Comparison of ENCODE assay signal across 8 cellular contexts in the genomic region with DNA sequence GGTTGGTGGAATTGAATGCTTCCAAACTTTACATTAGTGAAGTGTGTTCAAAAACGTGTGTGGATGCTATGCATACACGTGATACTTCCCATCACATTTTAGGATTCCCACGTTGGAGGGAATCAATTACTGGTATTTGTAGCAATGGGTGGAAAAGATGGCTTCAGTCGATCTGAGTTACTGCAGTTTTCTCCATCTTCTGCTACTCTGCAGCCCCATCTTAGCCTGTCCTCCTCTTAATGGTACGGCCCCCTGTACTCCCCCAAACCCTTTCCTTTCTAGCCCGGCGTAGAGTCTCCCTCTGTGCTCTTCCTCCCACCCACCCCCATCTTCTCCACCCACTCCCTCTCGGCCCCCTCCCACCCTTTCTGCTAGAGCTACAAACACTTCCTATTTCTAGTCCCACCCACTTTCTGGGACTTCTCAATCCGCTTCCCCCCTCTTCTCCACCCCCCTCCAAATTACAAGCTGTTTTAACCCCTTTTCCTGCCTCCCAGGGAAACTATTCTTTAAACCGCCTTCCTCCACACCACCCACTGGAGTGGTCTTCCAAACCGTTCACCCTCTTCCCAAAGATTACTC. TPM values are rescaled to one million over a fixed set of nuclear protein-coding genes. Genes with fewer than 3 reads are reported as not detected.
DNase-seq lines count a peak whose midpoint lies in the region; ATAC-seq and TF ChIP-seq lines count a peak whose summit lies in the region.

No MANE protein-coding gene starts in this region.

- H3K27ac Mint-ChIP-seq in activated T-cell treated with anti-CD3 and anti-CD28 coated beads, Interleukin-2, amount 50 U/mL, for 72 hours, result peak overlapping the region; percentile 94
- H3K27ac Mint-ChIP-seq in progenitor cell of endocrine pancreas, result peak overlapping the region; percentile 97

- H3K27me3 Mint-ChIP-seq in activated T-cell treated with anti-CD3 and anti-CD28 coated beads, Interleukin-2, amount 50 U/mL, for 72 hours (ENCODE audit: low read depth), result no peaks in the 10 kb centered on the region
- no peaks in the 10 kb centered on the region for H3K27me3 Mint-ChIP-seq in progenitor cell of endocrine pancreas

- peak overlapping the region; percentile 89 for H3K4me3 ChIP-seq in MG63

- peaks cover 10 to 13% of the 10 kb centered on the region in 2 donors for H3K36me3 Mint-ChIP-seq in activated T-cell treated with anti-CD3 and anti-CD28 coated beads, Interleukin-2, amount 50 U/mL, for 72 hours (ENCODE audit: insufficient read depth in 2 of 2)
- H3K36me3 Mint-ChIP-seq in progenitor cell of endocrine pancreas (ENCODE audit: insufficient read depth), result peaks cover 5% of the 10 kb centered on the region

- H3K9me3 ChIP-seq in MG63, result no peaks in the 10 kb centered on the region

- H3K27me3 ChIP-seq in MG63, result no peaks in the 10 kb centered on the region

- no peak for TF ChIP-seq CTCF in progenitor cell of endocrine pancreas (IDR thresholded peaks at IDR 0.05; ENCODE audit: unreplicated experiment)

- H3K4me3 Mint-ChIP-seq in activated T-cell treated with anti-CD3 and anti-CD28 coated beads, Interleukin-2, amount 50 U/mL, for 72 hours, result peak overlapping the region; percentile 85 to 93
- H3K4me3 Mint-ChIP-seq in progenitor cell of endocrine pancreas (ENCODE audit: low read depth), result peak overlapping the region; percentile 99

- H3K36me3 ChIP-seq in MG63, result peaks cover 32% of the 10 kb centered on the region

- no peak for ATAC-seq in activated T-cell treated with anti-CD3 and anti-CD28 coated beads, Interleukin-2, amount 50 U/mL, for 72 hours (replicated peaks in 1 of 2)
- no peak for ATAC-seq in HG02938 (IDR thresholded peaks at IDR 0.05; ENCODE audit: unreplicated experiment)
- ATAC-seq in HG02610 (IDR thresholded peaks at IDR 0.05; ENCODE audit: unreplicated experiment), result no peak
- no peak for ATAC-seq in HG02759 (IDR thresholded peaks at IDR 0.05; ENCODE audit: unreplicated experiment)

- DNase-seq in EL (peak; percentile 38), MG63 (no peak), germinal center (ENCODE audit: low spot score) (peak; percentile 65), progenitor cell of endocrine pancreas (ENCODE audit: low spot score, unreplicated experiment) (no peak)
- DNase-seq in activated T-cell treated with anti-CD3 and anti-CD28 coated beads, Interleukin-2, amount 50 U/mL, for 72 hours, result no peak

- H3K9me3 Mint-ChIP-seq in activated T-cell treated with anti-CD3 and anti-CD28 coated beads, Interleukin-2, amount 50 U/mL, for 72 hours, result no peaks in the 10 kb centered on the region
- no peaks in the 10 kb centered on the region for H3K9me3 Mint-ChIP-seq in progenitor cell of endocrine pancreas (ENCODE audit: low read depth)

- H3K4me1 Mint-ChIP-seq in activated T-cell treated with anti-CD3 and anti-CD28 coated beads, Interleukin-2, amount 50 U/mL, for 72 hours (ENCODE audit: low read depth), result peaks cover 56% of the 10 kb centered on the region
- peaks cover 34% of the 10 kb centered on the region for H3K4me1 Mint-ChIP-seq in progenitor cell of endocrine pancreas (ENCODE audit: low read depth)

RNA-seq across cellular contexts. Expression of a gene that starts 1.1 kb away (rescaled TPM):
- 125 and 166 TPM in 2 replicates for total RNA-seq in MG63 (2014; rRNA removed; shearing (Covaris generic); ENCODE audit: low replicate concordance)
- 100 to 1,000 TPM; 159 to 185 TPM for total RNA-seq in activated T-cell treated with anti-CD3 and anti-CD28 coated beads, Interleukin-2, amount 50 U/mL, for 72 hours
- total RNA-seq in progenitor cell of endocrine pancreas, result 111 and 117 TPM in 2 replicates

RNA-seq across cellular contexts. Expression of a gene that starts 1.2 kb away (rescaled TPM):
- 76.6 and 108 TPM in 2 replicates for total RNA-seq in MG63 (2014; rRNA removed; shearing (Covaris generic); ENCODE audit: low replicate concordance)
- total RNA-seq in activated T-cell treated with anti-CD3 and anti-CD28 coated beads, Interleukin-2, amount 50 U/mL, for 72 hours, result 100 to 1,000 TPM in 1 of 2 donors, 10 to 100 TPM in 1; 81.7 to 112 TPM
- 51.4 and 54.2 TPM in 2 replicates for total RNA-seq in progenitor cell of endocrine pancreas

RNA-seq across cellular contexts. Expression of a gene that starts 25.8 kb away (rescaled TPM):
- 65.0 and 71.9 TPM in 2 replicates for total RNA-seq in MG63 (2014; rRNA removed; shearing (Covaris generic); ENCODE audit: low replicate concordance)
- 1 to 10 TPM; 1.2 to 1.4 TPM for total RNA-seq in activated T-cell treated with anti-CD3 and anti-CD28 coated beads, Interleukin-2, amount 50 U/mL, for 72 hours
- total RNA-seq in progenitor cell of endocrine pancreas, result 1.1 and 2.1 TPM in 2 replicates

RNA-seq across cellular contexts. Expression of a gene that starts 55.7 kb away (rescaled TPM):
- 13.1 and 33.6 TPM in 2 replicates for total RNA-seq in MG63 (2014; rRNA removed; shearing (Covaris generic); ENCODE audit: low replicate concordance)
- 10 to 100 TPM; 21.1 to 21.9 TPM for total RNA-seq in activated T-cell treated with anti-CD3 and anti-CD28 coated beads, Interleukin-2, amount 50 U/mL, for 72 hours
- 32.1 and 40.9 TPM in 2 replicates for total RNA-seq in progenitor cell of endocrine pancreas

Comparison
In these comparisons a context has a peak if more than half of its experiments do, and no peak if none do; other contexts are left out.
1. DNase-seq: peak in EL (single experiment) and germinal center (single experiment); none in MG63 (single experiment), activated T-cell treated with anti-CD3 and anti-CD28 coated beads, Interleukin-2, amount 50 U/mL, for 72 hours (0 of 2) and progenitor cell of endocrine pancreas (single experiment).
2. RNA of a gene that starts 25.8 kb away (total RNA-seq): 65.0 to 71.9 TPM in MG63; 1.2 to 1.4 TPM in activated T-cell treated with anti-CD3 and anti-CD28 coated beads, Interleukin-2, amount 50 U/mL, for 72 hours and 1.1 to 2.1 TPM in progenitor cell of endocrine pancreas; every median in the first group is over 10 times any median in the second.